ENCODE assay signal across 27 cellular contexts in genomic region chr1:11780380-11781147, GRCh38. TPM values are rescaled to one million over a fixed set of nuclear protein-coding genes. Genes with fewer than 3 reads are reported as not detected.
"Had no signal": no experiment of that assay in that cellular context is flagged by ENCODE, and none has a peak within 500 bp of the region (broad histone marks: within the 10 kb centered on the region; RNA-seq: fewer than 3 reads in every experiment).

No MANE protein-coding gene starts in this region.

- FAIRE-seq: TTC549 had no signal

- H3K9me3 Mint-ChIP-seq: activated CD4-positive, alpha-beta memory T cell treated with anti-CD3 and anti-CD28 coated beads for 36 hours; activated CD4-positive, alpha-beta T cell treated with anti-CD3 and anti-CD28 coated beads, Interleukin-2, amount 10 ng/mL, durations not matched to agents 7 days and 5 days; activated naive CD4-positive, alpha-beta T cell treated with anti-CD3 and anti-CD28 coated beads for 36 hours; activated T-helper 17 cell treated with anti-CD3 and anti-CD28 coated beads, Interleukin-2, amount 50 U/mL, for 72 hours had no signal

- H3K4me3 Mint-ChIP-seq: activated CD4-positive, alpha-beta memory T cell treated with anti-CD3 and anti-CD28 coated beads for 36 hours; activated CD4-positive, alpha-beta T cell treated with anti-CD3 and anti-CD28 coated beads, Interleukin-2, amount 10 ng/mL, durations not matched to agents 7 days and 5 days; activated naive CD4-positive, alpha-beta T cell treated with anti-CD3 and anti-CD28 coated beads for 36 hours; activated naive CD8-positive, alpha-beta T cell; activated T-helper 17 cell treated with anti-CD3 and anti-CD28 coated beads, Interleukin-2, amount 50 U/mL, for 72 hours had no signal

- H3K4me3 ChIP-seq: adrenal gland, Peyer's patch had no signal

- H3K4me1 Mint-ChIP-seq: activated CD4-positive, alpha-beta T cell treated with anti-CD3 and anti-CD28 coated beads, Interleukin-2, amount 10 ng/mL, durations not matched to agents 7 days and 5 days; activated T-helper 17 cell treated with anti-CD3 and anti-CD28 coated beads, Interleukin-2, amount 50 U/mL, for 72 hours had no signal

- H3K27me3 ChIP-seq: adrenal gland, Peyer's patch had no signal

- H3K9me3 ChIP-seq: adrenal gland, Peyer's patch had no signal

- H3K27me3 Mint-ChIP-seq: activated CD4-positive, alpha-beta memory T cell treated with anti-CD3 and anti-CD28 coated beads for 36 hours; activated CD4-positive, alpha-beta T cell treated with anti-CD3 and anti-CD28 coated beads, Interleukin-2, amount 10 ng/mL, durations not matched to agents 7 days and 5 days; activated naive CD8-positive, alpha-beta T cell; activated T-helper 17 cell treated with anti-CD3 and anti-CD28 coated beads, Interleukin-2, amount 50 U/mL, for 72 hours had no signal

- ATAC-seq: activated T-helper 17 cell treated with anti-CD3 and anti-CD28 coated beads, Interleukin-2, amount 50 U/mL, for 72 hours had no signal

- H3K36me3 ChIP-seq: adrenal gland, Peyer's patch had no signal

- H3K27ac Mint-ChIP-seq: activated CD4-positive, alpha-beta memory T cell treated with anti-CD3 and anti-CD28 coated beads for 36 hours; activated CD4-positive, alpha-beta T cell treated with anti-CD3 and anti-CD28 coated beads, Interleukin-2, amount 10 ng/mL, durations not matched to agents 7 days and 5 days; activated naive CD4-positive, alpha-beta T cell treated with anti-CD3 and anti-CD28 coated beads for 36 hours; activated naive CD8-positive, alpha-beta T cell; activated T-helper 17 cell treated with anti-CD3 and anti-CD28 coated beads, Interleukin-2, amount 50 U/mL, for 72 hours had no signal

- DNase-seq: activated CD4-positive, alpha-beta memory T cell treated with anti-CD3 and anti-CD28 coated beads for 36 hours; activated CD4-positive, alpha-beta T cell treated with anti-CD3 and anti-CD28 coated beads, Interleukin-2, amount 10 ng/mL, durations not matched to agents 7 days and 5 days; activated CD4-positive, CD25-positive, alpha-beta regulatory T cell; activated CD8-positive, alpha-beta memory T cell treated with anti-CD3 and anti-CD28 coated beads for 24 hours; activated gamma-delta T cell; activated naive CD4-positive, alpha-beta T cell treated with anti-CD3 and anti-CD28 coated beads for 36 hours; activated T-cell treated with anti-CD3 and anti-CD28 coated beads for 4 hours; activated T-cell treated with anti-CD3 and anti-CD28 coated beads, Interleukin-2, amount 50 U/mL, for 48 hours; adrenal gland; anterior cingulate cortex; caudate nucleus; MM.1S; NCI-H1105; NCI-H1436; NCI-H1694 treated with DMSO at 0.1 percent for 48 hours; NCI-H2029 treated with DMSO at 0.1 percent for 48 hours; NCI-H345; NCI-H510A treated with DMSO at 0.1 percent for 48 hours; NCI-H69; Peyer's patch; SHP77 treated with DMSO at 0.1 percent for 48 hours; T-helper 2 cell; T1000 had no signal

- H3K36me3 Mint-ChIP-seq: activated CD4-positive, alpha-beta memory T cell treated with anti-CD3 and anti-CD28 coated beads for 36 hours; activated naive CD8-positive, alpha-beta T cell had no signal

- H3K27ac ChIP-seq: adrenal gland, Peyer's patch had no signal

RNA-seq across cellular contexts. Expression of gene C1orf167, which starts 18.6 kb away (rescaled TPM):
- total RNA-seq: activated CD4-positive, alpha-beta memory T cell treated with anti-CD3 and anti-CD28 coated beads for 36 hours; activated CD4-positive, alpha-beta T cell treated with anti-CD3 and anti-CD28 coated beads, Interleukin-2, amount 10 ng/mL, durations not matched to agents 7 days and 5 days; activated naive CD4-positive, alpha-beta T cell treated with anti-CD3 and anti-CD28 coated beads for 36 hours; activated T-helper 17 cell treated with anti-CD3 and anti-CD28 coated beads, Interleukin-2, amount 50 U/mL, for 72 hours; Peyer's patch; SK-MEL-5 had no signal
